9 cellular contexts compared by ENCODE assay signal in the genomic region with DNA sequence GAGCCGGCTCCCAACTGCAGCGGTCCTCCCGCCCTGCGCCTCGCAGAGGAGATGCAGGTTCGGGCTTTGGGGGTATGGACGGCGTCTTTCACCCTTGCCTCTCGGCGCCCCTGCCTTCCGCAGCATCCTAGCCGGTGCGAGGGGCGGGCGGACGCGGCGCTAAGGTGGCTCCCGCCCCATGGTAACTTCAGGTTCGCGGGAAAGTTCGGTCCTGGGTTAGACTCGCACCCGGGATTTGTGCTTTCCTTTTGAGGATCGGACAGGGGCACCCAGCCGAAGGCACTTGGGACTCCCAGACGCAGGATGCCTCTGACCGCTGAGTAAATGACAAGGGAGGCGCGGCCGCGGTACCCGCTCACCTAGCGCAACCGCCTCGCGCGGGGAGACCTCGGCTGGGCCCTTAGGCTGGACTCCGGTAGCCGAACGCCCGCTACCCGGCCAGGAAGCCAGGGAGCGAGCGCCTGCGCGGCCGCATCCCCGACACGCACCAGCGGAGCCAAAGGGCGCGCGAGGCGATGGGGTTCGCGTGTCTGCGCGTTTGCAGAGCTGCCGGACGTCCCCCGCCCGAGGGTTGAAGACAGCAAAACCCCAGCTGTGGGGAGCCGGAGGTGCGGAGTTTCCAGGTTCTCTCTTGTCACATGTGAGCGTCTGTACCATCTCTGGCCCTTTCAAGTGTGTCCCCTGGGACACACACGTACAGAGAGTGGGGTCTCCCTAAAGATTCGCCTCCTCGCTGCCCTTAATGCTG. TPM values are rescaled to one million over a fixed set of nuclear protein-coding genes. Genes with fewer than 3 reads are reported as not detected.
DNase-seq lines count a peak whose midpoint lies in the region; ATAC-seq lines count a peak whose summit lies in the region.
"Had no signal": no experiment of that assay in that cellular context is flagged by ENCODE, and none has a peak within 500 bp of the region (broad histone marks: within the 10 kb centered on the region; RNA-seq: fewer than 3 reads in every experiment).

No MANE protein-coding gene starts in this region.

- no peaks in the 10 kb centered on the region for H3K9me3 Mint-ChIP-seq in activated T-cell treated with anti-CD3 and anti-CD28 coated beads, Interleukin-2, amount 50 U/mL, for 24 hours

- intact Hi-C loops in left cardiac atrium (cut with DNase I) = loop anchor here in 1 of 2 donors (10.0 kb wide), 1 partner anchor 1085 kb away; no protein-coding TSS in a partner anchor

- in situ Hi-C loops in ACHN (cut with HindIII; ENCODE audit: low pct_ligation_motif_present, low pct_unique_long_range_greater_than_20kb, low sequenced_read_pairs) = loop anchor here (25.0 kb wide), 1 partner anchor 307 kb away; no protein-coding TSS in a partner anchor

- H3K4me3 ChIP-seq in skeletal muscle cell (ENCODE audit: low read depth, low read length) = peak overlapping the region; percentile 53

- peak overlapping the region; percentile 74 for H3K4me3 Mint-ChIP-seq in activated T-cell treated with anti-CD3 and anti-CD28 coated beads, Interleukin-2, amount 50 U/mL, for 24 hours

- peaks cover 21% of the 10 kb centered on the region for H3K4me1 Mint-ChIP-seq in activated T-cell treated with anti-CD3 and anti-CD28 coated beads, Interleukin-2, amount 50 U/mL, for 24 hours (ENCODE audit: low read depth)

- ATAC-seq in GM18519 (IDR thresholded peaks at IDR 0.05; ENCODE audit: low FRiP score, unreplicated experiment) = peak; percentile 39
- ATAC-seq in HG03159 (IDR thresholded peaks at IDR 0.05; ENCODE audit: unreplicated experiment) = peak; percentile 40
- peak; percentile 16 to 41 for ATAC-seq in left cardiac atrium
- ATAC-seq: HCT116 had no signal

- no peak overlapping the region for H3K27ac Mint-ChIP-seq in activated T-cell treated with anti-CD3 and anti-CD28 coated beads, Interleukin-2, amount 50 U/mL, for 24 hours

- H3K27me3 Mint-ChIP-seq in activated T-cell treated with anti-CD3 and anti-CD28 coated beads, Interleukin-2, amount 50 U/mL, for 24 hours = peaks cover 81% of the 10 kb centered on the region

- no peaks in the 10 kb centered on the region for H3K36me3 Mint-ChIP-seq in activated T-cell treated with anti-CD3 and anti-CD28 coated beads, Interleukin-2, amount 50 U/mL, for 24 hours (ENCODE audit: low read depth)

- DNase-seq in ACHN (peak; percentile 43), left cardiac atrium (peak; percentile 27), skeletal muscle cell (ENCODE audit: low read depth) (no peak), epidermal melanocyte (ENCODE audit: insufficient read length, low spot score) (no peak), activated gamma-delta T cell (lab: John Stamatoyannopoulos, UW) (no peak)
- peak; percentile 41 for DNase-seq in activated T-cell treated with anti-CD3 and anti-CD28 coated beads, Interleukin-2, amount 50 U/mL, for 24 hours

RNA-seq across cellular contexts. Expression of a gene that starts 1.1 kb away (rescaled TPM):
- total RNA-seq in left cardiac atrium = 1 to 10 TPM in 1 of 2 donors, under 1 TPM in 1; 0.94 to 1.9 TPM

Comparison
In these comparisons a context has a peak if more than half of its experiments do, and no peak if none do; other contexts are left out.
1. DNase-seq: peak in ACHN (single experiment), activated T-cell treated with anti-CD3 and anti-CD28 coated beads, Interleukin-2, amount 50 U/mL, for 24 hours (single experiment) and left cardiac atrium (single experiment); none in skeletal muscle cell (single experiment), epidermal melanocyte (single experiment) and activated gamma-delta T cell (single experiment).
2. Peak in every context shown above with its lines, with median percentiles within 50 percentile points of each other: ATAC-seq.